8 cellular contexts compared by ENCODE assay signal in the genomic region with DNA sequence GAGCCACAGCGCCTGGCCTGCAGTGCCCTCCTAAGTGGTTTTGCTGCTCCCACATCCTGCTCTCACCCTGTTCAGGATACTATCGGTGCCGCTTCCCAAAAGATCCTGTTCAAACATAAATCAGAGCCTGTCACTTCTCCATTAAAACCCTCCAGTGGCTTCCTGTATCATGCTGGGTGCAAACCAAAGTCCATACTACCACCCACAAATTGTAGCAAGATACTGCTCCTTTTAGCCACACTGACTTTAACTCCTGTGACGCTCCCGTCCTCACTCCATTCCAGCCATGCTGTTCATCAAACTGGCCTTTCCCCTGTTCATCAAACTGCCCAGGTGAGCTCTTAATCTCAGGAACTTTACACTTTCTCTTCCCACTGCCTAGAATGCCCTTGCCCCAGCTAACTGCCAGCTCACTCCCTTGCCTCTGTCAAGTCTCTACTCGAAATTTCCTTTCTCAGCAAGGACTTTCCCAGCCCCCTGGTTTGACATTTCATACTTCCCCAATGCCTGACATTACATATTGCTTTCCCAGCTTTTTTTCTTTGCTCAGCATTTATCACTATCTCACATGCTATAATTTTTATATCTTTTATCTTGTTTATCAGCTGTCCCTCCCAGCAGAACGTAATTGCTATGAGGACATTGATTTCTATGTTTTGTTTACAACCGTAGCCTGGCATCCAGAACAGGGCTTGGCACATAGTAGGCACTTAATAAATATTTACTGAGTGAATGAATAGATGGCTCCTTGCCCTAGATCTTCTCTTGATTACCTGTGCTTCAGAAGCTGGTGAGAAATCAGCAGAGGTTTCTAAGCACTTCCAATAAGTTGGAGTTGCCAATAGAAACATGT. TPM values are rescaled to one million over a fixed set of nuclear protein-coding genes. Genes with fewer than 3 reads are reported as not detected.
DNase-seq lines count a peak whose midpoint lies in the region; ATAC-seq and TF ChIP-seq lines count a peak whose summit lies in the region.

No MANE protein-coding gene starts in this region.

- H3K27me3 ChIP-seq in A673 (replicated peaks; ENCODE audit: insufficient read depth, low read depth, low read length, poor library complexity) (no peaks in the 10 kb centered on the region), duodenal mucosa (ENCODE audit: control insufficient read depth in 1 of 2, insufficient read depth in 2 of 2, low read length in 2 of 2) (no peaks in the 10 kb centered on the region)

- no peak overlapping the region for H3K27ac ChIP-seq in A673 (ENCODE audit: low read depth, low read length, poor library complexity, severe bottlenecking)
- H3K27ac ChIP-seq in duodenal mucosa (ENCODE audit: low read depth, low read length) = peak overlapping the region; percentile 58

- ATAC-seq in GM19467 (IDR thresholded peaks at IDR 0.05; ENCODE audit: unreplicated experiment) = no peak

- peak; percentile 92 for DNase-seq in A673 (ENCODE audit: low spot score)
- DNase-seq in NCI-H2029 treated with DMSO at 0.1 percent for 48 hours (lab: John Stamatoyannopoulos, UW) = peak; percentile 46
- DNase-seq in mucosa of gallbladder (ENCODE audit: low spot score) = peak; percentile 19
- DNase-seq in hippocampal formation (lab: John Stamatoyannopoulos, UW) = no peak
- no peak for DNase-seq in NCI-H187 treated with DMSO at 0.1 percent for 48 hours (lab: John Stamatoyannopoulos, UW)
- DNase-seq in SKM-1 treated with dmso at 0.1 percent for 144 hours (lab: John Stamatoyannopoulos, UW; ENCODE audit: unreplicated experiment) = no peak

- H3K4me3 ChIP-seq in A673 (ENCODE audit: low read depth, low read length, poor library complexity, severe bottlenecking) = no peak overlapping the region
- peak overlapping the region in 1 of 2 donors; percentile 18 for H3K4me3 ChIP-seq in duodenal mucosa (ENCODE audit: low read depth in 1 of 2, low read length in 2 of 2)

- no peak for TF ChIP-seq CTCF in A673 (conservative IDR thresholded peaks at IDR 0.05; ENCODE audit: low read depth, low read length)

- H3K9me3 ChIP-seq in A673 (ENCODE audit: low read depth, low read length, poor library complexity, severe bottlenecking) (no peaks in the 10 kb centered on the region), duodenal mucosa (ENCODE audit: control insufficient read depth in 1 of 2, low read length in 2 of 2) (no peaks in the 10 kb centered on the region)

- BruUV-seq in A673 (replicated peaks; lab: Mats Ljungman, UMichigan) = no TSS peak

- peak overlapping the region; percentile 40 to 54 for H3K9ac ChIP-seq in duodenal mucosa (ENCODE audit: low read depth in 1 of 2, low read length in 2 of 2)

- intact Hi-C loops in A673 (cut with micrococcal nuclease; ENCODE audit: unreplicated experiment) = no loop called here

- H3K4me1 ChIP-seq in A673 (ENCODE audit: insufficient read depth, low read length, poor library complexity, severe bottlenecking) (peaks cover 27% of the 10 kb centered on the region), duodenal mucosa (ENCODE audit: control insufficient read depth in 1 of 2, insufficient read depth in 2 of 2, low read length in 2 of 2) (peaks cover 42 to 44% of the 10 kb centered on the region in 2 donors)

- POLR2A ChIA-PET in A673 (lab: Charles Lee; ENCODE audit: low non-redundant PET) = no interaction called here

- CTCF ChIA-PET in A673 (lab: Charles Lee) = interaction anchor here (0.5 kb wide), 1 partner anchor 9 kb away, joined by 8 read pairs; no protein-coding TSS in a partner anchor

- H3K36me3 ChIP-seq in A673 (ENCODE audit: insufficient read depth, low read length, poor library complexity, severe bottlenecking) = no peaks in the 10 kb centered on the region
- H3K36me3 ChIP-seq in duodenal mucosa (ENCODE audit: control insufficient read depth in 1 of 2, insufficient read depth in 2 of 2, low read length in 2 of 2) = no peaks in the 10 kb centered on the region

RNA-seq across cellular contexts. Expression of a gene that starts 44.3 kb away (rescaled TPM):
- total RNA-seq in A673 (2021) (24.7 and 27.8 TPM in 2 replicates), mucosa of gallbladder (22.2 TPM)

Comparison
In these comparisons a context has a peak if more than half of its experiments do, and no peak if none do; other contexts are left out.
1. DNase-seq: peak in A673 (single experiment), NCI-H2029 treated with DMSO at 0.1 percent for 48 hours (single experiment) and mucosa of gallbladder (single experiment); none in hippocampal formation (0 of 2), NCI-H187 treated with DMSO at 0.1 percent for 48 hours (single experiment) and SKM-1 treated with dmso at 0.1 percent for 144 hours (single experiment).